18 cellular contexts compared by ENCODE assay signal in genomic region chr15:41629436-41629835, GRCh38. TPM values are rescaled to one million over a fixed set of nuclear protein-coding genes. Genes with fewer than 3 reads are reported as not detected.
DNase-seq lines count a peak whose midpoint lies in the region; ATAC-seq and TF ChIP-seq lines count a peak whose summit lies in the region.
"Had no signal": no experiment of that assay in that cellular context is flagged by ENCODE, and none has a peak within 500 bp of the region (broad histone marks: within the 10 kb centered on the region; RNA-seq: fewer than 3 reads in every experiment).

No MANE protein-coding gene starts in this region.

- H3K9me3 Mint-ChIP-seq in endodermal cell = no peaks in the 10 kb centered on the region
- H3K9me3 Mint-ChIP-seq: IgD-negative memory B cell had no signal

- DNase-seq in GM23248 (no peak), OCI-M1 (lab: John Stamatoyannopoulos, UW) (peak; percentile 58), endodermal cell (no peak), thyroid gland (peak; percentile 13 to 28), NCI-H2107 (lab: John Stamatoyannopoulos, UW) (no peak), dorsolateral prefrontal cortex (no peak)
- DNase-seq: C1 segment of cervical spinal cord, DMS 273 treated with DMSO at 0.1 percent for 48 hours, MV-4-11, NCI-H1417 treated with DMSO at 0.1 percent for 48 hours, NCI-H1930, NCI-H2171, NCI-H446, NCI-H69, Right ventricle myocardium superior had no signal

- H3K27me3 Mint-ChIP-seq in endodermal cell (ENCODE audit: insufficient read depth) = no peaks in the 10 kb centered on the region
- H3K27me3 Mint-ChIP-seq: IgD-negative memory B cell had no signal

- H3K4me1 Mint-ChIP-seq in endodermal cell = peaks cover 45% of the 10 kb centered on the region

- H3K27me3 ChIP-seq in GM23248 (replicated peaks; ENCODE audit: insufficient read depth) (no peaks in the 10 kb centered on the region), endodermal cell (ENCODE audit: control insufficient read depth, insufficient read depth, low read length, poor library complexity, severe bottlenecking) (no peaks in the 10 kb centered on the region), thyroid gland (no peaks in the 10 kb centered on the region), dorsolateral prefrontal cortex (no peaks in the 10 kb centered on the region)

- H3K4me1 ChIP-seq in GM23248 (ENCODE audit: insufficient read depth) = 0 out of 2 replicates have a peak, but pooled peaks cover 5% of the 10 kb centered on the region
- H3K4me1 ChIP-seq in endodermal cell (ENCODE audit: control insufficient read depth, insufficient read depth, low read length) = peaks cover 8% of the 10 kb centered on the region
- no peaks in the 10 kb centered on the region for H3K4me1 ChIP-seq in thyroid gland

- H3K4me3 ChIP-seq in GM23248 (no peak overlapping the region), endodermal cell (ENCODE audit: low read length) (peak overlapping the region; percentile 11), thyroid gland (replicated peaks in 1 of 3) (no peak overlapping the region), dorsolateral prefrontal cortex (no peak overlapping the region)

- H3K4me2 ChIP-seq in GM23248 (ENCODE audit: unreplicated experiment) = no peak overlapping the region

- intact Hi-C loops in thyroid gland (cut with DNase I) (no loop called here), dorsolateral prefrontal cortex (cut with DNase I) (loop anchor here (10.0 kb wide), 1 partner anchor 145 kb away; the partner anchor contains the start of gene MAPKBP1 (in 2 of the 2))

- H3F3A ChIP-seq in GM23248 (ENCODE audit: insufficient read depth) = peaks cover 11% of the 10 kb centered on the region; the same call in 1 of the 2 replicates

- 91 to 97% methylated on average over 4 of the region's 4 CpGs for WGBS in GM23248 (ENCODE audit: low coverage in 1 of 2, low lambda C conversion rate in 2 of 2, missing lambda C conversion rate in 2 of 2), 2 experiments
- WGBS in endodermal cell (ENCODE audit: insufficient coverage in 1 of 2, insufficient read length in 1 of 2), 2 experiments = 92 to 97% methylated on average over 2 to 4 of the region's 4 CpGs
- 77 to 87% methylated on average over 4 of the region's 4 CpGs for WGBS in thyroid gland, 2 donors

- in situ Hi-C loops in GM23248 (cut with MboI) = no loop called here

- no peak for TF ChIP-seq CTCF in endodermal cell (conservative IDR thresholded peaks at IDR 0.05)
- TF ChIP-seq CTCF in thyroid gland (IDR thresholded peaks at IDR 0.05) = no peak
- no peak for TF ChIP-seq CTCF in dorsolateral prefrontal cortex (IDR thresholded peaks at IDR 0.05 in 54 of 56, conservative IDR thresholded peaks at IDR 0.05 in 2 of 56; ENCODE audit: low read depth in 1 of 56, partially characterized antibody in 56 of 56)

- H4K20me1 ChIP-seq in GM23248 (ENCODE audit: insufficient read depth) = no peaks in the 10 kb centered on the region

- no peaks in the 10 kb centered on the region for H3K36me3 ChIP-seq in GM23248 (ENCODE audit: low read depth)
- H3K36me3 ChIP-seq in endodermal cell (ENCODE audit: control insufficient read depth, insufficient read depth, low read length) = no peaks in the 10 kb centered on the region
- no peaks in the 10 kb centered on the region for H3K36me3 ChIP-seq in thyroid gland

- H2AFZ ChIP-seq in GM23248 = 0 out of 2 replicates have a peak overlapping the region, but pooled peaks have one; percentile 13

- H3K9me3 ChIP-seq in GM23248 (ENCODE audit: low read depth) (no peaks in the 10 kb centered on the region), endodermal cell (ENCODE audit: control insufficient read depth, low read length) (no peaks in the 10 kb centered on the region), thyroid gland (no peaks in the 10 kb centered on the region)

- no peaks in the 10 kb centered on the region for H3K79me2 ChIP-seq in GM23248 (ENCODE audit: insufficient read depth)

- H3K27ac Mint-ChIP-seq in endodermal cell = peak overlapping the region; percentile 3
- H3K27ac Mint-ChIP-seq: IgD-negative memory B cell had no signal

- H3K27ac ChIP-seq in GM23248 = no peak overlapping the region
- no peak overlapping the region for H3K27ac ChIP-seq in endodermal cell (ENCODE audit: low read depth, low read length)
- no peak overlapping the region for H3K27ac ChIP-seq in thyroid gland
- peak overlapping the region in 7 of 59 donors; percentile 8 to 58 (median 34) for H3K27ac ChIP-seq in dorsolateral prefrontal cortex

- no peak overlapping the region for H3K4me3 Mint-ChIP-seq in endodermal cell
- H3K4me3 Mint-ChIP-seq: IgD-negative memory B cell had no signal

- no peak for ATAC-seq in HG03565 (IDR thresholded peaks at IDR 0.05; ENCODE audit: unreplicated experiment)
- ATAC-seq: SK-N-SH treated with all-trans-retinoic acid at 6 μM for 48 hours had no signal

- TF ChIP-seq POLR2A in thyroid gland (IDR thresholded peaks at IDR 0.05) = no peak

- H3K9ac ChIP-seq in GM23248 = no peak overlapping the region
- H3K9ac ChIP-seq in endodermal cell (ENCODE audit: extremely low read depth, low read length, poor library complexity, severe bottlenecking) = no peak overlapping the region

- H3K9me2 ChIP-seq in GM23248 (ENCODE audit: insufficient read depth) = no peaks in the 10 kb centered on the region

- H3K36me3 Mint-ChIP-seq in endodermal cell (ENCODE audit: low read depth) = no peaks in the 10 kb centered on the region
- H3K36me3 Mint-ChIP-seq: IgD-negative memory B cell had no signal

RNA-seq across cellular contexts. Expression of gene MGA, which starts 30.8 kb away (rescaled TPM):
- total RNA-seq in GM23248 (2014; rRNA removed; shearing (Covaris generic)) = 14.8 and 28.2 TPM in 2 replicates
- polyA plus RNA-seq in GM23248 (2016; fragmentation: Nextera tagmentation; extraction: Ambion mirVana) = 11.8 and 13.2 TPM in 2 replicates
- 10 to 100 TPM; 58.5 to 62.6 TPM for total RNA-seq in endodermal cell
- 20.4 TPM for polyA plus RNA-seq in endodermal cell (2013, experiment 1 of 2)
- polyA plus RNA-seq in endodermal cell (2013, experiment 2 of 2) = 22.2 TPM
- 100 to 1,000 TPM in 1 of 4 donors, 10 to 100 TPM in 3; 53.1 to 107 (median 67.6) TPM for total RNA-seq in thyroid gland
- total RNA-seq in dorsolateral prefrontal cortex = 100 to 1,000 TPM in 10 of 120 experiments, 10 to 100 TPM in 110; 63.5 to 108 (median 82.2) TPM

Comparison
In these comparisons a context has a peak if more than half of its experiments do, and no peak if none do; other contexts are left out.
1. DNase-seq: peak in OCI-M1 (single experiment) and thyroid gland (2 of 2); none in GM23248 (single experiment), endodermal cell (single experiment), NCI-H2107 (single experiment) and dorsolateral prefrontal cortex (0 of 10).